Comparison of ENCODE assay signal across 1 cellular context in genomic region chr9:70105142-70105541, GRCh38.
TF ChIP-seq lines count a peak whose summit lies in the region.

No MANE protein-coding gene starts in this region.

TF ChIP-seq in SK-N-SH, 30 proteins besides CTCF, POLR2A, EP300 and RAD21 (continued from another document):
- TF ChIP-seq IRF3 (IDR thresholded peaks at IDR 0.05; ENCODE audit: low read depth, low read length) (no peak), FOXM1 (IDR thresholded peaks at IDR 0.05; ENCODE audit: low read depth) (no peak), TCF12 (IDR thresholded peaks at IDR 0.05) (peak; percentile 89), TAF1 (IDR thresholded peaks at IDR 0.05; ENCODE audit: borderline replicate concordance, low read depth, low read length) (no peak)
TF ChIP-seq in SK-N-SH: peak in this region for 11.
